ENCODE assay signal across 8 cellular contexts in genomic region chr5:159206818-159207217, GRCh38. TPM values are rescaled to one million over a fixed set of nuclear protein-coding genes. Genes with fewer than 3 reads are reported as not detected.
A peak's percentile ranks its signal among the peaks of the same experiment; 100 is the strongest.
DNase-seq lines count a peak whose midpoint lies in the region; TF ChIP-seq lines count a peak whose summit lies in the region.

No MANE protein-coding gene starts in this region.

- peak overlapping the region; percentile 81 for H3K4me2 ChIP-seq in hepatocyte

- H3K27ac ChIP-seq in hepatocyte (peak overlapping the region; percentile 98), stomach smooth muscle (ENCODE audit: low read length) (peak overlapping the region; percentile 0)

- peaks cover 47% of the 10 kb centered on the region for H4K20me1 ChIP-seq in hepatocyte (ENCODE audit: insufficient read depth, poor library complexity, severe bottlenecking)

- H3K27ac Mint-ChIP-seq in T-helper 1 cell treated with Interleukin-12 subunit alpha and Interleukin-12 subunit beta and Interleukin-4 antibody, amounts not matched to agents 30 μg/mL and 1 μg/mL, for 36 hours, result peak overlapping the region; percentile 98
- peak overlapping the region; percentile 97 for H3K27ac Mint-ChIP-seq in activated T-helper 1 cell treated with anti-CD3 and anti-CD28 coated beads, Interleukin-12 subunit alpha, Interleukin-12 subunit beta, Interleukin-2, Interleukin-4 antibody, amounts not matched to agents 30 ng/mL and 10 ng/mL and 1 ng/mL, durations not matched to agents 14 hours and 24 hours and 36 hours

- H3K36me3 Mint-ChIP-seq in T-helper 1 cell treated with Interleukin-12 subunit alpha and Interleukin-12 subunit beta and Interleukin-4 antibody, amounts not matched to agents 30 μg/mL and 1 μg/mL, for 36 hours (ENCODE audit: low read depth), result peaks cover 21% of the 10 kb centered on the region
- H3K36me3 Mint-ChIP-seq in activated T-helper 1 cell treated with anti-CD3 and anti-CD28 coated beads, Interleukin-12 subunit alpha, Interleukin-12 subunit beta, Interleukin-2, Interleukin-4 antibody, amounts not matched to agents 30 ng/mL and 10 ng/mL and 1 ng/mL, durations not matched to agents 14 hours and 24 hours and 36 hours (ENCODE audit: low read depth), result peaks cover 33% of the 10 kb centered on the region

- H3K4me3 Mint-ChIP-seq in T-helper 1 cell treated with Interleukin-12 subunit alpha and Interleukin-12 subunit beta and Interleukin-4 antibody, amounts not matched to agents 30 μg/mL and 1 μg/mL, for 36 hours, result peak overlapping the region; percentile 99
- peak overlapping the region; percentile 97 for H3K4me3 Mint-ChIP-seq in activated T-helper 1 cell treated with anti-CD3 and anti-CD28 coated beads, Interleukin-12 subunit alpha, Interleukin-12 subunit beta, Interleukin-2, Interleukin-4 antibody, amounts not matched to agents 30 ng/mL and 10 ng/mL and 1 ng/mL, durations not matched to agents 14 hours and 24 hours and 36 hours

- intact Hi-C loops in activated T-helper 1 cell treated with anti-CD3 and anti-CD28 coated beads, Interleukin-12 subunit alpha, Interleukin-12 subunit beta, Interleukin-2, Interleukin-4 antibody, amounts not matched to agents 30 ng/mL and 10 ng/mL and 1 ng/mL, durations not matched to agents 14 hours and 24 hours and 36 hours (cut with micrococcal nuclease), result loop anchor here (1.0 to 10.0 kb wide), 6 partner anchors 9 to 1932 kb away; partner anchors contain the start of gene PTTG1

- H3K9me3 ChIP-seq in hepatocyte (ENCODE audit: low read depth), result no peaks in the 10 kb centered on the region
- no peaks in the 10 kb centered on the region for H3K9me3 ChIP-seq in stomach smooth muscle (ENCODE audit: control insufficient read depth in 2 of 2, low read length in 2 of 2)

- H3K4me3 ChIP-seq in hepatocyte (peak overlapping the region; percentile 77), stomach smooth muscle (ENCODE audit: low read length in 2 of 2) (peak overlapping the region; percentile 83 to 86)

- no peaks in the 10 kb centered on the region for H3K9me2 ChIP-seq in hepatocyte (replicated peaks; ENCODE audit: insufficient read depth)

- no peak for TF ChIP-seq CTCF in hepatocyte (IDR thresholded peaks at IDR 0.05; ENCODE audit: poor library complexity)

- peaks cover 48% of the 10 kb centered on the region for H3K4me1 Mint-ChIP-seq in T-helper 1 cell treated with Interleukin-12 subunit alpha and Interleukin-12 subunit beta and Interleukin-4 antibody, amounts not matched to agents 30 μg/mL and 1 μg/mL, for 36 hours (ENCODE audit: low read depth)
- peaks cover 57% of the 10 kb centered on the region for H3K4me1 Mint-ChIP-seq in activated T-helper 1 cell treated with anti-CD3 and anti-CD28 coated beads, Interleukin-12 subunit alpha, Interleukin-12 subunit beta, Interleukin-2, Interleukin-4 antibody, amounts not matched to agents 30 ng/mL and 10 ng/mL and 1 ng/mL, durations not matched to agents 14 hours and 24 hours and 36 hours (ENCODE audit: low read depth)

- H3K36me3 ChIP-seq in hepatocyte (replicated peaks; ENCODE audit: insufficient read depth, low read depth), result no peaks in the 10 kb centered on the region
- no peaks in the 10 kb centered on the region for H3K36me3 ChIP-seq in stomach smooth muscle (ENCODE audit: control insufficient read depth in 2 of 2, insufficient read depth in 2 of 2, low read length in 2 of 2)

- WGBS in hepatocyte (ENCODE audit: low lambda C conversion rate, missing lambda C conversion rate), result 56% methylated on average over 2 of the region's 2 CpGs

- no peaks in the 10 kb centered on the region for H3K27me3 Mint-ChIP-seq in T-helper 1 cell treated with Interleukin-12 subunit alpha and Interleukin-12 subunit beta and Interleukin-4 antibody, amounts not matched to agents 30 μg/mL and 1 μg/mL, for 36 hours (ENCODE audit: low read depth)
- H3K27me3 Mint-ChIP-seq in activated T-helper 1 cell treated with anti-CD3 and anti-CD28 coated beads, Interleukin-12 subunit alpha, Interleukin-12 subunit beta, Interleukin-2, Interleukin-4 antibody, amounts not matched to agents 30 ng/mL and 10 ng/mL and 1 ng/mL, durations not matched to agents 14 hours and 24 hours and 36 hours (ENCODE audit: insufficient read depth), result no peaks in the 10 kb centered on the region

- H2AFZ ChIP-seq in hepatocyte, result no peak overlapping the region

- H3K27me3 ChIP-seq in hepatocyte (no peaks in the 10 kb centered on the region), stomach smooth muscle (ENCODE audit: control insufficient read depth in 1 of 2, insufficient read depth in 2 of 2, low read length in 2 of 2) (no peaks in the 10 kb centered on the region)

- H3K9me3 Mint-ChIP-seq in T-helper 1 cell treated with Interleukin-12 subunit alpha and Interleukin-12 subunit beta and Interleukin-4 antibody, amounts not matched to agents 30 μg/mL and 1 μg/mL, for 36 hours, result no peaks in the 10 kb centered on the region
- no peaks in the 10 kb centered on the region for H3K9me3 Mint-ChIP-seq in activated T-helper 1 cell treated with anti-CD3 and anti-CD28 coated beads, Interleukin-12 subunit alpha, Interleukin-12 subunit beta, Interleukin-2, Interleukin-4 antibody, amounts not matched to agents 30 ng/mL and 10 ng/mL and 1 ng/mL, durations not matched to agents 14 hours and 24 hours and 36 hours

- peak overlapping the region in 1 of 2 donors; percentile 92 for H3K9ac ChIP-seq in stomach smooth muscle (ENCODE audit: low read length in 2 of 2)

- DNase-seq in T-helper 1 cell (no peak), hepatocyte (ENCODE audit: low spot score) (no peak), NOMO-1 treated with dmso at 0.1 percent for 144 hours (lab: John Stamatoyannopoulos, UW; ENCODE audit: unreplicated experiment) (no peak), GDM1 (lab: John Stamatoyannopoulos, UW) (no peak)
- no peak for DNase-seq in activated T-helper 1 cell treated with anti-CD3 and anti-CD28 coated beads, Interleukin-12 subunit alpha, Interleukin-12 subunit beta, Interleukin-2, Interleukin-4 antibody, amounts not matched to agents 30 ng/mL and 10 ng/mL and 1 ng/mL, durations not matched to agents 14 hours and 24 hours and 36 hours (ENCODE audit: low spot score)
- DNase-seq in stimulated activated CD4-positive, alpha-beta T cell treated with anti-CD3 and anti-CD28 coated beads, Interleukin-1b, Interleukin-23, amount 100 ng/mL, for 48 hours, result no peak

- H3K79me2 ChIP-seq in hepatocyte, result peaks cover 74% of the 10 kb centered on the region

- peaks cover 26% of the 10 kb centered on the region for H3K4me1 ChIP-seq in hepatocyte (ENCODE audit: insufficient read depth)
- peaks cover 7% of the 10 kb centered on the region for H3K4me1 ChIP-seq in stomach smooth muscle (ENCODE audit: control insufficient read depth, insufficient read depth, low read length)

RNA-seq across cellular contexts. Expression of gene RNF145, which starts 2.5 kb away (rescaled TPM):
- total RNA-seq in activated T-helper 1 cell treated with anti-CD3 and anti-CD28 coated beads, Interleukin-12 subunit alpha, Interleukin-12 subunit beta, Interleukin-2, Interleukin-4 antibody, amounts not matched to agents 30 ng/mL and 10 ng/mL and 1 ng/mL, durations not matched to agents 14 hours and 24 hours and 36 hours, result 179 TPM in 2 replicates
- total RNA-seq in hepatocyte, result 36.2 and 37.4 TPM in 2 replicates
- 13.0 and 15.1 TPM in 2 replicates for polyA plus RNA-seq in hepatocyte

RNA-seq across cellular contexts. Expression of gene UBLCP1, which starts 56.3 kb away (rescaled TPM):
- 30.8 and 32.3 TPM in 2 replicates for total RNA-seq in activated T-helper 1 cell treated with anti-CD3 and anti-CD28 coated beads, Interleukin-12 subunit alpha, Interleukin-12 subunit beta, Interleukin-2, Interleukin-4 antibody, amounts not matched to agents 30 ng/mL and 10 ng/mL and 1 ng/mL, durations not matched to agents 14 hours and 24 hours and 36 hours
- total RNA-seq in hepatocyte, result 20.2 and 28.9 TPM in 2 replicates
- 19.3 and 24.4 TPM in 2 replicates for polyA plus RNA-seq in hepatocyte
